9 cellular contexts compared by ENCODE assay signal in the genomic region with DNA sequence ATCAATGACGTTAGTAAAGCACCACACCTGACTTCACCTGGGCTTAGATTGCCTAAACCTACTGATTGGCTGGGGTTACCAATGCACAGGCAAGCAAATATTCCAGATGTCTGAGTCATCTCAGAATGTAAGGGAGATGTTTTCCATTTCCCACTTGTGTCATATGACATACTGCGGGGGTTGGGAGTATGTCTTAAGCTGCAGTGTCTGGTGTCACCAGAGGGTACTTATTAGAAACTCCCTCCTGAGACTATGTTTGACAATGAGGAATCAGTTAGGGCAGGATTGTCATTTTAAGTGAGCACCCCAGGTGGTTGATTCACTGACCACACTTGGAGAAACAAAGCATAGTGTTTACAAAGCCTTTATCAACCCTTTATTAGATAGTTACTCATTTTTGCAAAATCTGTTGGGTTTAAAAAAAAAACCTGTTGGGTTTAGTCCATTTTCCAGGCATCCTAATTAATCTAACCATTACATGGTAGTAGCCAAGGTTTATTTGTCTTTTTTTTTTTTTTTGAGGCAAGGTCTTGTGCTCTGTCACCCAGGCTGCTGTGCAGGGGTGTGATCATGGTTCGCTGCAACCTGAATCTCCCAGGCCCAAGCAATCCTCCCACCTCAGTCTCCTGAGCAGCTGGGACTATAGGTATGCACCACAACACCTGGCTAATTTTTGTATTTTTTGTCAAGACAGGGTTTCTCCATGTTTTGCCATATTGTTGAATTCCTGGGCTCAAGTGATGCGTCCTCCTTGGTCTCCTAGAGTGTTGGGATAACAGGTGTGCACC.
DNase-seq lines count a peak whose midpoint lies in the region; ATAC-seq and TF ChIP-seq lines count a peak whose summit lies in the region.
"Had no signal": no experiment of that assay in that cellular context is flagged by ENCODE, and none has a peak within 500 bp of the region (broad histone marks: within the 10 kb centered on the region; RNA-seq: fewer than 3 reads in every experiment).

No MANE protein-coding gene starts in this region.

- peaks cover 19 to 51% of the 10 kb centered on the region in 2 donors for H3K36me3 Mint-ChIP-seq in activated T-cell treated with anti-CD3 and anti-CD28 coated beads, Interleukin-2, amount 50 U/mL, for 72 hours (ENCODE audit: insufficient read depth in 2 of 2)
- peaks cover 24% of the 10 kb centered on the region for H3K36me3 Mint-ChIP-seq in stimulated activated memory B cell treated with anti-CD40 and anti-IgM and Interleukin-4, amounts not matched to agents 10 μg/mL and 1 μg/mL and 100 μg/mL, for 72 hours
- H3K36me3 Mint-ChIP-seq in mesothelial cell of epicardium: peaks cover 20% of the 10 kb centered on the region

- H3K9me3 Mint-ChIP-seq in activated T-cell treated with anti-CD3 and anti-CD28 coated beads, Interleukin-2, amount 50 U/mL, for 72 hours: no peaks in the 10 kb centered on the region
- H3K9me3 Mint-ChIP-seq in stimulated activated memory B cell treated with anti-CD40 and anti-IgM and Interleukin-4, amounts not matched to agents 10 μg/mL and 1 μg/mL and 100 μg/mL, for 72 hours: no peaks in the 10 kb centered on the region
- H3K9me3 Mint-ChIP-seq in mesothelial cell of epicardium: no peaks in the 10 kb centered on the region

- H3K27ac Mint-ChIP-seq in activated T-cell treated with anti-CD3 and anti-CD28 coated beads, Interleukin-2, amount 50 U/mL, for 72 hours: peak overlapping the region; percentile 86
- H3K27ac Mint-ChIP-seq in stimulated activated memory B cell treated with anti-CD40 and anti-IgM and Interleukin-4, amounts not matched to agents 10 μg/mL and 1 μg/mL and 100 μg/mL, for 72 hours: no peak overlapping the region
- no peak overlapping the region for H3K27ac Mint-ChIP-seq in mesothelial cell of epicardium

- ATAC-seq in activated T-cell treated with anti-CD3 and anti-CD28 coated beads, Interleukin-2, amount 50 U/mL, for 72 hours (replicated peaks in 1 of 2): peak in 1 of 2 donors; percentile 28
- peak; percentile 41 for ATAC-seq in stimulated activated memory B cell treated with anti-CD40 and anti-IgM and Interleukin-4, amounts not matched to agents 10 μg/mL and 1 μg/mL and 100 μg/mL, for 72 hours
- ATAC-seq in HG03025 (IDR thresholded peaks at IDR 0.05; ENCODE audit: low FRiP score, unreplicated experiment): no peak
- ATAC-seq: sciatic nerve had no signal

- DNase-seq in activated T-cell treated with anti-CD3 and anti-CD28 coated beads, Interleukin-2, amount 50 U/mL, for 72 hours: no peak
- DNase-seq in activated T-cell treated with anti-CD3 and anti-CD28 coated beads, Interleukin-2, amount 50 U/mL, for 1 hour: no peak
- DNase-seq in NCI-H510A treated with DMSO at 0.1 percent for 48 hours (lab: John Stamatoyannopoulos, UW) (peak; percentile 26), epithelial cell of proximal tubule (ENCODE audit: low read depth) (peak; percentile 79), GM19238 (ENCODE audit: insufficient read length, low spot score) (no peak), mesothelial cell of epicardium (ENCODE audit: low spot score in 2 of 2, unreplicated experiment in 2 of 2) (no peak)

- peaks cover 58% of the 10 kb centered on the region for H3K4me1 Mint-ChIP-seq in activated T-cell treated with anti-CD3 and anti-CD28 coated beads, Interleukin-2, amount 50 U/mL, for 72 hours (ENCODE audit: low read depth)
- H3K4me1 Mint-ChIP-seq in stimulated activated memory B cell treated with anti-CD40 and anti-IgM and Interleukin-4, amounts not matched to agents 10 μg/mL and 1 μg/mL and 100 μg/mL, for 72 hours: peaks cover 13% of the 10 kb centered on the region
- peaks cover 61% of the 10 kb centered on the region for H3K4me1 Mint-ChIP-seq in mesothelial cell of epicardium

- TF ChIP-seq CTCF in epithelial cell of proximal tubule (conservative IDR thresholded peaks at IDR 0.05; ENCODE audit: low read depth, low read length) (peak; percentile 19), mesothelial cell of epicardium (IDR thresholded peaks at IDR 0.05; ENCODE audit: unreplicated experiment) (no peak)

- H3K27me3 Mint-ChIP-seq in activated T-cell treated with anti-CD3 and anti-CD28 coated beads, Interleukin-2, amount 50 U/mL, for 72 hours (ENCODE audit: low read depth): no peaks in the 10 kb centered on the region
- H3K27me3 Mint-ChIP-seq in stimulated activated memory B cell treated with anti-CD40 and anti-IgM and Interleukin-4, amounts not matched to agents 10 μg/mL and 1 μg/mL and 100 μg/mL, for 72 hours: no peaks in the 10 kb centered on the region
- H3K27me3 Mint-ChIP-seq in mesothelial cell of epicardium (ENCODE audit: low read depth): no peaks in the 10 kb centered on the region

- H3K4me3 Mint-ChIP-seq in activated T-cell treated with anti-CD3 and anti-CD28 coated beads, Interleukin-2, amount 50 U/mL, for 72 hours: peak overlapping the region in 1 of 2 donors; percentile 39
- H3K4me3 Mint-ChIP-seq in stimulated activated memory B cell treated with anti-CD40 and anti-IgM and Interleukin-4, amounts not matched to agents 10 μg/mL and 1 μg/mL and 100 μg/mL, for 72 hours: no peak overlapping the region
- H3K4me3 Mint-ChIP-seq in mesothelial cell of epicardium: no peak overlapping the region

- H3K4me3 ChIP-seq in epithelial cell of proximal tubule (ENCODE audit: low read depth, low read length): no peak overlapping the region

Comparison
In these comparisons a context has a peak if more than half of its experiments do, and no peak if none do; other contexts are left out.
1. DNase-seq: peak in NCI-H510A treated with DMSO at 0.1 percent for 48 hours (single experiment) and epithelial cell of proximal tubule (single experiment); none in activated T-cell treated with anti-CD3 and anti-CD28 coated beads, Interleukin-2, amount 50 U/mL, for 72 hours (0 of 2), activated T-cell treated with anti-CD3 and anti-CD28 coated beads, Interleukin-2, amount 50 U/mL, for 1 hour (single experiment), GM19238 (single experiment) and mesothelial cell of epicardium (0 of 2).